8 cellular contexts compared by ENCODE assay signal in genomic region chr19:56333506-56333905, GRCh38. TPM values are rescaled to one million over a fixed set of nuclear protein-coding genes. Genes with fewer than 3 reads are reported as not detected.
DNase-seq lines count a peak whose midpoint lies in the region; ATAC-seq, FAIRE-seq and TF ChIP-seq lines count a peak whose summit lies in the region.

No MANE protein-coding gene starts in this region.

- peaks cover 4% of the 10 kb centered on the region for H3K36me3 Mint-ChIP-seq in osteocyte (ENCODE audit: unreplicated experiment)

- CTCF ChIA-PET in GM10248 (lab: Yijun Ruan, JAX) = interaction anchor here (0.7 to 5.1 kb wide), 48 partner anchors 8 to 832 kb away, joined by 3 to 133 read pairs (median 5); partner anchors contain the start of genes EDDM13 and ZSCAN5A

- peak; percentile 36 for FAIRE-seq in TTC549 (lab: Jason Lieb, UNC)

- peaks cover 2% of the 10 kb centered on the region for H3K27me3 Mint-ChIP-seq in osteocyte (ENCODE audit: unreplicated experiment)

- peaks cover 16% of the 10 kb centered on the region for H3K9me3 Mint-ChIP-seq in osteocyte (ENCODE audit: unreplicated experiment)

- no peak overlapping the region for H3K27ac Mint-ChIP-seq in osteocyte (ENCODE audit: unreplicated experiment)

- POLR2A ChIA-PET in GM10248 (lab: Yijun Ruan, JAX) = no interaction called here

- TF ChIP-seq CTCF in GM10248 (IDR thresholded peaks at IDR 0.05; ENCODE audit: control extremely low read depth, extremely low read depth, low read depth, missing control alignments) (peak; percentile 81), epithelial cell of esophagus (IDR thresholded peaks at IDR 0.05; ENCODE audit: insufficient read depth, low read depth, low read length, missing control alignments) (peak; percentile 82), osteocyte (IDR thresholded peaks at IDR 0.05) (peak; percentile 70)

- no peaks in the 10 kb centered on the region for H3K4me1 Mint-ChIP-seq in osteocyte (ENCODE audit: unreplicated experiment)

- no peak overlapping the region for H3K4me3 Mint-ChIP-seq in osteocyte (ENCODE audit: unreplicated experiment)

- no peak overlapping the region for H3K4me3 ChIP-seq in epithelial cell of esophagus (ENCODE audit: low read length)

- ATAC-seq in HG03457 (IDR thresholded peaks at IDR 0.05; ENCODE audit: unreplicated experiment) (no peak), HG03159 (IDR thresholded peaks at IDR 0.05; ENCODE audit: unreplicated experiment) (no peak)

- peak; percentile 49 for DNase-seq in ACHN
- peak; percentile 50 for DNase-seq in GM10248 (ENCODE audit: extremely low spot score)
- peak; percentile 40 for DNase-seq in NCI-H2029 (lab: John Stamatoyannopoulos, UW)
- peak; percentile 72 for DNase-seq in epithelial cell of esophagus (ENCODE audit: low read depth)
- no peak for DNase-seq in osteocyte (ENCODE audit: extremely low spot score, unreplicated experiment)

- in situ Hi-C loops in ACHN (cut with HindIII; ENCODE audit: low pct_ligation_motif_present, low pct_unique_long_range_greater_than_20kb, low sequenced_read_pairs) = no loop called here

RNA-seq across cellular contexts. Expression of gene ZSCAN5A, which starts 18.9 kb away (rescaled TPM):
- total RNA-seq in osteocyte = 8.9 and 11.1 TPM in 2 replicates

RNA-seq across cellular contexts. Expression of gene ZNF582, which starts 59.8 kb away (rescaled TPM):
- total RNA-seq in osteocyte = 3.8 and 6.1 TPM in 2 replicates
